In genomic region chr6:138424004-138424904, GRCh38 we compare ENCODE assay signal across 1 cellular context.
TF ChIP-seq lines count a peak whose summit lies in the region.

No MANE protein-coding gene starts in this region.

TF ChIP-seq in HepG2, 621 proteins besides CTCF, POLR2A, EP300 and RAD21 (continued from another document):
- TF ChIP-seq MNT (IDR thresholded peaks at IDR 0.05), result no peak
- no peak for TF ChIP-seq KLF11 (CRISPR knock-in tag; IDR thresholded peaks at IDR 0.05)
- TF ChIP-seq USF2 (IDR thresholded peaks at IDR 0.05; ENCODE audit: low read depth, low read length), result no peak
- no peak for TF ChIP-seq USF2 (CRISPR knock-in tag; IDR thresholded peaks at IDR 0.05; ENCODE audit: borderline replicate concordance)
- no peak for TF ChIP-seq MAFG (CRISPR knock-in tag; IDR thresholded peaks at IDR 0.05)
- TF ChIP-seq ARNTL (CRISPR knock-in tag; IDR thresholded peaks at IDR 0.05), result no peak
- TF ChIP-seq DBP (CRISPR knock-in tag; IDR thresholded peaks at IDR 0.05; ENCODE audit: not compliant biosample characterization), result no peak
- TF ChIP-seq BORCS8-MEF2B (CRISPR knock-in tag; IDR thresholded peaks at IDR 0.05), result 0 out of 2 replicates have a peak, but pooled peaks have one; percentile 32
- TF ChIP-seq JDP2 (CRISPR knock-in tag; IDR thresholded peaks at IDR 0.05; ENCODE audit: borderline replicate concordance), result no peak
- peak; percentile 79 for TF ChIP-seq RBM39 (IDR thresholded peaks at IDR 0.05; ENCODE audit: low read depth, low read length, poor library complexity, severe bottlenecking)
- peak; percentile 66 for TF ChIP-seq RBM22 (optimal IDR thresholded peaks at IDR 0.05; ENCODE audit: low read length)
- TF ChIP-seq NPAS2 (CRISPR knock-in tag; IDR thresholded peaks at IDR 0.05; ENCODE audit: borderline replicate concordance), result 0 out of 2 replicates have a peak, but pooled peaks have one; percentile 13
- no peak for TF ChIP-seq ZNF891 (CRISPR knock-in tag; IDR thresholded peaks at IDR 0.05)
- no peak for TF ChIP-seq ZNF34 (CRISPR knock-in tag; IDR thresholded peaks at IDR 0.05; ENCODE audit: borderline replicate concordance)
- no peak for TF ChIP-seq HOMEZ (CRISPR knock-in tag; IDR thresholded peaks at IDR 0.05; ENCODE audit: low read depth)
- no peak for TF ChIP-seq HDAC1 (CRISPR knock-in tag; IDR thresholded peaks at IDR 0.05)
- no peak for TF ChIP-seq RFX5 (IDR thresholded peaks at IDR 0.05; ENCODE audit: low read depth, low read length)
- TF ChIP-seq GMEB2 (CRISPR knock-in tag; IDR thresholded peaks at IDR 0.05; ENCODE audit: low read depth), result no peak
- 0 out of 2 replicates have a peak, but pooled peaks have one; percentile 45 for TF ChIP-seq MTF2 (CRISPR knock-in tag; IDR thresholded peaks at IDR 0.05; ENCODE audit: borderline replicate concordance)
- no peak for TF ChIP-seq IRF2 (CRISPR knock-in tag; IDR thresholded peaks at IDR 0.05)
- TF ChIP-seq AGO2 (optimal IDR thresholded peaks at IDR 0.05; ENCODE audit: low read depth, low read length), result peak; percentile 93
- TF ChIP-seq ZNF879 (CRISPR knock-in tag; IDR thresholded peaks at IDR 0.05), result no peak
- peak; percentile 51; the same call in 1 of the 2 replicates for TF ChIP-seq ZBTB38 (CRISPR knock-in tag; IDR thresholded peaks at IDR 0.05)
- no peak for TF ChIP-seq NONO (IDR thresholded peaks at IDR 0.05)
- TF ChIP-seq NONO (CRISPR knock-in tag; conservative IDR thresholded peaks at IDR 0.05), result no peak
